In the genomic region with DNA sequence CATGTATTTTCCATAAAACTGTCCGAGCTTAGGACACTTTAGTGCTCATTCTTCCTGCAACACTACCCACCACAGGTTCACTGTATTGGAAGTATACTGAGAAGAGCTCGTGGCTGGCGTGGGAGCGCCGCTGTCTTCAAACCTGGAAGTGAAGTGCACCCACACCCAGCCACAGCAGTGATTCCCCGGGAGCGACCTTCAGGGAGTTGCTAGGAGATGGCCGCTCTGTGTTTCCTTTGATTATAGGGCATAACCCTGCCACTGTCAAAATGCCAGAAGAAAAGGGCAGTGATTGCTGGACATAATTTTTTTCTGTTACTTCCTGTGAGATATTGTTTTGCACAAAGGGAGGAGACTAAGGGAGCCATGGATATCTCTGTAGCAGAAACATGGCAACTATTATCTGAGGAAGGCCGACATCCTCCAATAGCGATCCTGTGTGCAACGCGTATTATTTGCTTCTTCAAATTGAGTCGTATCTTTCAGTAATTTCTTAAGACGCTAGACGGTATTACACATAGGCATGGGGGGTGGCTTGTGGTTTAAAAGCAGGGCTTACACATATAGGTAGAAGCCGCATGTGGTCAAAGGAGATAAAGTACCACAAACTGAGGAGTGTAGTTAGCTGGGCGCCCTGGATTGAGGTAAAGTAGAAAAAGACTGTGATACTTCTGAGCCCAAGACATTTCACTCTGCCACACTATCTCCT, we compare ENCODE assay signal across 14 cellular contexts.
A peak's percentile ranks its signal among the peaks of the same experiment; 100 is the strongest.
DNase-seq lines count a peak whose midpoint lies in the region; ATAC-seq, FAIRE-seq and TF ChIP-seq lines count a peak whose summit lies in the region.
"Had no signal": no experiment of that assay in that cellular context is flagged by ENCODE, and none has a peak within 500 bp of the region (broad histone marks: within the 10 kb centered on the region; RNA-seq: fewer than 3 reads in every experiment).

No MANE protein-coding gene starts in this region.

- no peaks in the 10 kb centered on the region for H3K27me3 ChIP-seq in heart right ventricle
- H3K27me3 ChIP-seq in pancreas = no peaks in the 10 kb centered on the region

- 44 to 46% methylated on average over 17 of the region's 17 CpGs for WGBS in heart right ventricle, 2 donors
- WGBS in pancreas, 2 donors = 81% methylated on average over 17 of the region's 17 CpGs

- H3K4me3 ChIP-seq in heart right ventricle (peak overlapping the region in 3 of 10 donors; percentile 8 to 29 (median 28)), pancreas (no peak overlapping the region)

- H3K36me3 ChIP-seq in heart right ventricle = no peaks in the 10 kb centered on the region
- no peaks in the 10 kb centered on the region for H3K36me3 ChIP-seq in pancreas

- DNase-seq in GM12892 (ENCODE audit: insufficient read length) (no peak), RCC 7860 (ENCODE audit: low spot score) (peak; percentile 46), heart right ventricle (peak; percentile 39 to 56), pancreas (peak in 1 of 6 donors; percentile 42), HCEC 1CT (no peak), SKM-1 treated with dmso at 0.1 percent for 144 hours (lab: John Stamatoyannopoulos, UW; ENCODE audit: unreplicated experiment) (no peak), hippocampal formation (lab: John Stamatoyannopoulos, UW) (no peak), AG08395 (ENCODE audit: low spot score) (no peak)
- DNase-seq: activated CD4-positive, alpha-beta T cell treated with anti-CD3 and anti-CD28 coated beads for 48 hours; activated naive CD8-positive, alpha-beta T cell treated with anti-CD3 and anti-CD28 coated beads, Interleukin-2, amount 50 U/mL, for 24 hours; activated T-cell treated with anti-CD3 and anti-CD28 coated beads, Interleukin-2, amount 50 U/mL, for 24 hours; MM.1S; T-helper 2 cell; trophoblast cell had no signal

- TF ChIP-seq CTCF in heart right ventricle (IDR thresholded peaks at IDR 0.05) = no peak
- no peak for TF ChIP-seq CTCF in pancreas (IDR thresholded peaks at IDR 0.05)

- intact Hi-C loops in heart right ventricle (cut with DNase I) = loop anchor here in 1 of 10 donors (2.0 kb wide), 1 partner anchor 44 kb away; no protein-coding TSS in a partner anchor
- intact Hi-C loops in pancreas (cut with DNase I) = no loop called here

- peak; percentile 5 for FAIRE-seq in GM12892 (lab: Jason Lieb, UNC)
- peak; percentile 81 for FAIRE-seq in RCC 7860 (lab: Jason Lieb, UNC)
- FAIRE-seq in pancreas (lab: Jason Lieb, UNC) = no peak

- peak; percentile 43 to 90 (median 70) for ATAC-seq in heart right ventricle
- ATAC-seq in pancreas = peak in 3 of 4 donors; percentile 7 to 41 (median 33)
- ATAC-seq: activated naive CD8-positive, alpha-beta T cell treated with anti-CD3 and anti-CD28 coated beads, Interleukin-2, amount 50 U/mL, for 24 hours had no signal

- H3K9me3 ChIP-seq in heart right ventricle = no peaks in the 10 kb centered on the region
- no peaks in the 10 kb centered on the region for H3K9me3 ChIP-seq in pancreas

- peak overlapping the region in 9 of 10 donors; percentile 30 to 78 (median 52) for H3K27ac ChIP-seq in heart right ventricle
- peak overlapping the region in 3 of 4 donors; percentile 23 to 58 (median 49) for H3K27ac ChIP-seq in pancreas

- H3K4me1 ChIP-seq in heart right ventricle (peaks cover 12 to 97% (median 56%) of the 10 kb centered on the region in 9 donors), pancreas (peaks cover 34 to 74% (median 71%) of the 10 kb centered on the region in 3 donors)

- TF ChIP-seq POLR2A in GM12892 (IDR thresholded peaks at IDR 0.05; ENCODE audit: low read depth, low read length) = no peak

Comparison
In these comparisons a context has a peak if more than half of its experiments do, and no peak if none do; other contexts are left out.
1. DNase-seq: peak in RCC 7860 (single experiment) and heart right ventricle (2 of 2); none in GM12892 (single experiment), HCEC 1CT (single experiment), SKM-1 treated with dmso at 0.1 percent for 144 hours (single experiment), hippocampal formation (0 of 2) and AG08395 (single experiment).